In genomic region chr1:54347955-54348699, GRCh38 we compare ENCODE assay signal across 11 cellular contexts. TPM values are rescaled to one million over a fixed set of nuclear protein-coding genes. Genes with fewer than 3 reads are reported as not detected.
DNase-seq lines count a peak whose midpoint lies in the region; ATAC-seq and TF ChIP-seq lines count a peak whose summit lies in the region.
"Had no signal": no experiment of that assay in that cellular context is flagged by ENCODE, and none has a peak within 500 bp of the region (broad histone marks: within the 10 kb centered on the region; RNA-seq: fewer than 3 reads in every experiment).

No MANE protein-coding gene starts in this region.

- peaks cover 5% of the 10 kb centered on the region for H3K4me1 Mint-ChIP-seq in chondrocyte (ENCODE audit: low read depth)
- peaks cover 86% of the 10 kb centered on the region for H3K4me1 Mint-ChIP-seq in nephron progenitor cell

- H3K36me3 Mint-ChIP-seq in chondrocyte (ENCODE audit: low read depth) (peaks cover 2% of the 10 kb centered on the region), nephron progenitor cell (ENCODE audit: low read depth) (peaks cover 36% of the 10 kb centered on the region)

- H3K27me3 Mint-ChIP-seq in chondrocyte (ENCODE audit: low read depth) (no peaks in the 10 kb centered on the region), nephron progenitor cell (ENCODE audit: low read depth, poor library complexity) (no peaks in the 10 kb centered on the region)

- H3K9me3 Mint-ChIP-seq in chondrocyte (ENCODE audit: low read depth), result no peaks in the 10 kb centered on the region
- H3K9me3 Mint-ChIP-seq in nephron progenitor cell, result no peaks in the 10 kb centered on the region
- H3K9me3 Mint-ChIP-seq: HFFc6 had no signal

- TF ChIP-seq CTCF in chondrocyte (IDR thresholded peaks at IDR 0.05) (no peak), nephron progenitor cell (IDR thresholded peaks at IDR 0.05) (no peak)

- DNase-seq in DMS53 (lab: John Stamatoyannopoulos, UW) (peak; percentile 98), NCI-H2029 (lab: John Stamatoyannopoulos, UW) (peak; percentile 94), chondrocyte (ENCODE audit: low spot score) (peak; percentile 60), nephron progenitor cell (no peak), germinal center (ENCODE audit: low spot score) (no peak), NCI-H1694 (lab: John Stamatoyannopoulos, UW) (no peak)
- DNase-seq: dorsolateral prefrontal cortex; HFFc6; NK-92 treated with Interleukin-12 subunit alpha and Interleukin-12 subunit beta, amount 100 ng/mL, for 24 hours had no signal

- H3K4me3 Mint-ChIP-seq in chondrocyte (ENCODE audit: unreplicated experiment) (no peak overlapping the region), nephron progenitor cell (no peak overlapping the region)
- H3K4me3 Mint-ChIP-seq: HFFc6 had no signal

- H3K27ac Mint-ChIP-seq in chondrocyte (ENCODE audit: unreplicated experiment) (no peak overlapping the region), nephron progenitor cell (peak overlapping the region; percentile 78)
- H3K27ac Mint-ChIP-seq: HFFc6 had no signal

- ATAC-seq in HG03135 (IDR thresholded peaks at IDR 0.05; ENCODE audit: unreplicated experiment), result no peak
- ATAC-seq: gastroesophageal sphincter had no signal

RNA-seq across cellular contexts. Expression of gene SSBP3, which starts 58.1 kb away (rescaled TPM):
- total RNA-seq in chondrocyte, result 22.0 to 41.2 TPM (median 26.2 TPM) in 3 replicates

Comparison
In these comparisons a context has a peak if more than half of its experiments do, and no peak if none do; other contexts are left out.
1. DNase-seq: peak in DMS53 (single experiment), NCI-H2029 (single experiment) and chondrocyte (single experiment); none in nephron progenitor cell (single experiment), germinal center (single experiment) and NCI-H1694 (single experiment).